ENCODE assay signal across 28 cellular contexts in genomic region chr10:87550741-87551140, GRCh38. TPM values are rescaled to one million over a fixed set of nuclear protein-coding genes. Genes with fewer than 3 reads are reported as not detected.
DNase-seq lines count a peak whose midpoint lies in the region; ATAC-seq, FAIRE-seq and TF ChIP-seq lines count a peak whose summit lies in the region.
"Had no signal": no experiment of that assay in that cellular context is flagged by ENCODE, and none has a peak within 500 bp of the region (broad histone marks: within the 10 kb centered on the region; RNA-seq: fewer than 3 reads in every experiment).

No MANE protein-coding gene starts in this region.

- H3K79me2 ChIP-seq in SK-N-SH (ENCODE audit: insufficient read depth) (peaks cover 9% of the 10 kb centered on the region), K562 (ENCODE audit: control insufficient read depth, insufficient read depth, low read length) (peaks cover 38% of the 10 kb centered on the region)

- no peaks in the 10 kb centered on the region for H3K9me2 ChIP-seq in SK-N-SH

- peaks cover 23% of the 10 kb centered on the region for H3K4me1 Mint-ChIP-seq in progenitor cell of endocrine pancreas (ENCODE audit: low read depth)

- H3K27ac Mint-ChIP-seq in progenitor cell of endocrine pancreas, result peak overlapping the region; percentile 9
- H3K27ac Mint-ChIP-seq: activated CD4-positive, alpha-beta memory T cell treated with anti-CD3 and anti-CD28 coated beads, Interleukin-2, amount 10 ng/mL, durations not matched to agents 7 days and 5 days; activated naive CD4-positive, alpha-beta T cell treated with anti-CD3 and anti-CD28 coated beads, Interleukin-2, amount 50 U/mL, for 72 hours had no signal

- H3K9me1 ChIP-seq in K562 (ENCODE audit: control insufficient read depth, insufficient read depth, low read length), result no peaks in the 10 kb centered on the region

- H3K27ac ChIP-seq in SK-N-SH (ENCODE audit: low read depth in 2 of 2, low read length in 1 of 2), result no peak overlapping the region; a peak in 1 of 4 replicates
- no peak overlapping the region for H3K27ac ChIP-seq in K562 (ENCODE audit: extremely low read depth, low read depth, low read length)
- H3K27ac ChIP-seq: 22Rv1, SJSA1, thoracic aorta had no signal

- H3K27me3 Mint-ChIP-seq in progenitor cell of endocrine pancreas, result no peaks in the 10 kb centered on the region
- H3K27me3 Mint-ChIP-seq: activated CD4-positive, alpha-beta memory T cell treated with anti-CD3 and anti-CD28 coated beads, Interleukin-2, amount 10 ng/mL, durations not matched to agents 7 days and 5 days had no signal

- intact Hi-C loops in K562 (cut with micrococcal nuclease), result no loop called here

- H3K4me2 ChIP-seq in SK-N-SH (no peak overlapping the region), K562 (ENCODE audit: insufficient read depth, low read length) (no peak overlapping the region)

- POLR2A ChIA-PET in SK-N-SH (lab: Yijun Ruan, JAX) (no interaction called here), K562 (lab: Yijun Ruan, JAX) (no interaction called here)

- H3K9ac ChIP-seq in SK-N-SH (no peak overlapping the region), K562 (ENCODE audit: insufficient read depth in 1 of 2, low read depth in 2 of 2, low read length in 2 of 2) (no peak overlapping the region)

- H3K27me3 ChIP-seq in SK-N-SH (ENCODE audit: insufficient read depth), result no peaks in the 10 kb centered on the region
- H3K27me3 ChIP-seq in K562 (ENCODE audit: control insufficient read depth in 2 of 2, insufficient read depth in 2 of 2, low read length in 2 of 2), result no peaks in the 10 kb centered on the region
- H3K27me3 ChIP-seq: SJSA1 had no signal

- no peak for TF ChIP-seq POLR2A in K562 (conservative IDR thresholded peaks at IDR 0.05)

- FAIRE-seq in K562 (lab: Jason Lieb, UNC), result peak; percentile 6
- FAIRE-seq: endometrium, kidney, TTC549 had no signal

- H3K4me3 ChIP-seq in SK-N-SH (ENCODE audit: low read depth in 2 of 2, low read length in 1 of 2), result no peak overlapping the region
- no peak overlapping the region for H3K4me3 ChIP-seq in K562
- H3K4me3 ChIP-seq: SJSA1, thoracic aorta had no signal

- H4K20me1 ChIP-seq in SK-N-SH (ENCODE audit: insufficient read depth) (no peaks in the 10 kb centered on the region), K562 (replicated peaks; ENCODE audit: control insufficient read depth, insufficient read depth, low read length) (no peaks in the 10 kb centered on the region; the same call in 1 of the 2 replicates)

- no peak overlapping the region for H2AFZ ChIP-seq in SK-N-SH (ENCODE audit: low read depth)
- no peak overlapping the region for H2AFZ ChIP-seq in K562 (ENCODE audit: low read depth, low read length)

- no peak overlapping the region for H3K4me3 Mint-ChIP-seq in progenitor cell of endocrine pancreas (ENCODE audit: low read depth)
- H3K4me3 Mint-ChIP-seq: activated CD4-positive, alpha-beta memory T cell treated with anti-CD3 and anti-CD28 coated beads, Interleukin-2, amount 10 ng/mL, durations not matched to agents 7 days and 5 days; CD14-positive monocyte had no signal

- BruUV-seq in K562 (replicated peaks; lab: Mats Ljungman, UMichigan), result no TSS peak

- H3K4me1 ChIP-seq in SK-N-SH (ENCODE audit: control insufficient read depth in 1 of 2, insufficient read depth in 2 of 2, low read depth in 1 of 2, low read length in 1 of 2), result peaks cover 2 to 8% of the 10 kb centered on the region in 2 experiments; a peak in 3 of 4 replicates
- peaks cover 8 to 27% of the 10 kb centered on the region in 2 experiments; a peak in 4 of 5 replicates for H3K4me1 ChIP-seq in K562 (replicated peaks in 1 of 2; ENCODE audit: control insufficient read depth in 2 of 2, insufficient read depth in 2 of 2, low read length in 2 of 2)
- H3K4me1 ChIP-seq: SJSA1 had no signal

- peaks cover 13% of the 10 kb centered on the region for H3F3A ChIP-seq in SK-N-SH (replicated peaks; ENCODE audit: insufficient read depth)

- TF ChIP-seq RAD21 in SK-N-SH (IDR thresholded peaks at IDR 0.05; ENCODE audit: low read length) (no peak), K562 (CRISPR knock-in tag; conservative IDR thresholded peaks at IDR 0.05 in 1 of 2, IDR thresholded peaks at IDR 0.05 in 1 of 2) (no peak)

- peaks cover 21 to 29% of the 10 kb centered on the region in 2 experiments for H3K36me3 ChIP-seq in SK-N-SH (replicated peaks in 1 of 2; ENCODE audit: control insufficient read depth in 1 of 2, insufficient read depth in 2 of 2, low read length in 1 of 2)
- peaks cover 52% of the 10 kb centered on the region; the same call in 2 of the 3 replicates for H3K36me3 ChIP-seq in K562 (ENCODE audit: control insufficient read depth, insufficient read depth, low read length)
- H3K36me3 ChIP-seq: thoracic aorta had no signal

- 89% methylated on average over 2 of the region's 2 CpGs for WGBS in SK-N-SH (ENCODE audit: low lambda C conversion rate)
- WGBS in K562 (ENCODE audit: insufficient coverage, low coverage, missing lambda C conversion rate), result 88% methylated on average over 2 of the region's 2 CpGs

- no peak for TF ChIP-seq EP300 in SK-N-SH (IDR thresholded peaks at IDR 0.05; ENCODE audit: borderline replicate concordance in 1 of 2, low read depth in 1 of 2, low read length in 1 of 2)
- TF ChIP-seq EP300 in K562 (IDR thresholded peaks at IDR 0.05; ENCODE audit: low read length), result no peak

- no peak for TF ChIP-seq CTCF in SK-N-SH (IDR thresholded peaks at IDR 0.05)
- TF ChIP-seq CTCF in K562 (IDR thresholded peaks at IDR 0.05 in 2 of 3, conservative IDR thresholded peaks at IDR 0.05 in 1 of 3; ENCODE audit: insufficient read depth in 2 of 3, low read depth in 1 of 3, low read length in 3 of 3), result no peak
- no peak for TF ChIP-seq CTCF in progenitor cell of endocrine pancreas (IDR thresholded peaks at IDR 0.05; ENCODE audit: unreplicated experiment)

- DNase-seq in SK-N-SH (no peak), K562 (ENCODE audit: extremely low read depth in 1 of 4, low spot score in 3 of 4) (peak in 1 of 4 experiments; percentile 8), islet precursor cell (peak; percentile 92), progenitor cell of endocrine pancreas (ENCODE audit: low spot score, unreplicated experiment) (no peak), DMS53 treated with DMSO at 0.1 percent for 48 hours (lab: John Stamatoyannopoulos, UW; ENCODE audit: unreplicated experiment) (no peak)
- DNase-seq: activated CD4-positive, alpha-beta memory T cell treated with anti-CD3 and anti-CD28 coated beads, Interleukin-2, amount 10 ng/mL, durations not matched to agents 7 days and 5 days; activated CD8-positive, alpha-beta memory T cell treated with anti-CD3 and anti-CD28 coated beads, Interleukin-2, amount 50 U/mL, for 48 hours; aorta; dermis blood vessel endothelial cell; hypothalamus; KG1; kidney; NCI-H1436; NCI-H2081 treated with DMSO at 0.1 percent for 48 hours; NCI-H82; RPMI8226; stimulated activated naive CD8-positive, alpha-beta T cell treated with anti-CD3 and anti-CD28 coated beads, Interleukin-15, Interleukin-2, amounts not matched to agents 100 U/mL and 50 U/mL, for 24 hours had no signal

- ATAC-seq in SK-N-SH treated with all-trans-retinoic acid at 6 μM for 48 hours (no peak), K562 (no peak; the same call in 2 of the 3 replicates), GM19328 (IDR thresholded peaks at IDR 0.05; ENCODE audit: unreplicated experiment) (no peak), GM18870 (IDR thresholded peaks at IDR 0.05; ENCODE audit: unreplicated experiment) (no peak)
- ATAC-seq: activated CD4-positive, CD25-positive, alpha-beta regulatory T cell treated with anti-CD3 and anti-CD28 coated beads, Interleukin-2, amount 50 U/mL, for 24 hours had no signal

- CTCF ChIA-PET in SK-N-SH (lab: Yijun Ruan, JAX) (no interaction called here), K562 (lab: Yijun Ruan, JAX; ENCODE audit: low intra/inter-chr PET ratio) (no interaction called here)

- H3K9me3 Mint-ChIP-seq in progenitor cell of endocrine pancreas (ENCODE audit: low read depth), result peaks cover 3% of the 10 kb centered on the region
- H3K9me3 Mint-ChIP-seq: activated CD4-positive, alpha-beta memory T cell treated with anti-CD3 and anti-CD28 coated beads, Interleukin-2, amount 10 ng/mL, durations not matched to agents 7 days and 5 days; CD14-positive monocyte had no signal

- H3K9me3 ChIP-seq in SK-N-SH (no peaks in the 10 kb centered on the region), K562 (replicated peaks; ENCODE audit: control insufficient read depth, insufficient read depth, low read depth, low read length) (no peaks in the 10 kb centered on the region)
- H3K9me3 ChIP-seq: SJSA1, thoracic aorta had no signal

- peaks cover 25% of the 10 kb centered on the region for H3K36me3 Mint-ChIP-seq in progenitor cell of endocrine pancreas (ENCODE audit: insufficient read depth)

- in situ Hi-C loops in K562 (cut with MboI), result no loop called here

TF ChIP-seq in SK-N-SH, 30 proteins besides CTCF, POLR2A, EP300 and RAD21 (continues in another document):
- no peak for TF ChIP-seq RXRA (IDR thresholded peaks at IDR 0.05; ENCODE audit: borderline replicate concordance, low read depth)
- TF ChIP-seq RFX5 (IDR thresholded peaks at IDR 0.05; ENCODE audit: low read length), result no peak

TF ChIP-seq in SK-N-SH treated with all-trans-retinoic acid at 6 μM for 48 hours, 23 proteins besides CTCF, POLR2A, EP300 and RAD21 (continues in another document):
- TF ChIP-seq TOX (CRISPR knock-in tag; IDR thresholded peaks at IDR 0.05; ENCODE audit: borderline replicate concordance), result no peak

TF ChIP-seq in K562, 482 proteins besides CTCF, POLR2A, EP300 and RAD21 (continues in another document):
- no peak for TF ChIP-seq PCBP2 (IDR thresholded peaks at IDR 0.05; ENCODE audit: low read depth, low read length, poor library complexity, severe bottlenecking)

RNA-seq across cellular contexts. Expression of gene MINPP1, which starts 46.0 kb away (rescaled TPM):
- polyA plus RNA-seq in SK-N-SH (2012; rRNA removed), result 23.2 and 23.7 TPM in 2 replicates
- polyA plus RNA-seq in SK-N-SH (2012; cell fraction: cytosol; rRNA removed), result 28.6 and 29.2 TPM in 2 replicates
- 19.3 and 21.9 TPM in 2 replicates for polyA plus RNA-seq in SK-N-SH (2012; cell fraction: nucleus; rRNA removed)
- total RNA-seq in K562 (2011; cell fraction: chromatin; rRNA removed; ENCODE audit: low replicate concordance), result 12.4 and 26.5 TPM in 2 replicates
- 26.6 and 27.0 TPM in 2 replicates for total RNA-seq in K562 (2011; cell fraction: nucleolus; rRNA removed)
- total RNA-seq in K562 (2011; cell fraction: nucleoplasm; rRNA removed), result 24.2 and 28.8 TPM in 2 replicates
- total RNA-seq in K562 (2014; rRNA removed), result 27.2 and 29.5 TPM in 2 replicates
- total RNA-seq in K562 (2014; rRNA removed; fragmentation: Illumina TruSeq; extraction: Trizol), result 33.9 and 39.9 TPM in 2 replicates
- total RNA-seq in K562 (2015; rRNA removed; fragmentation: Illumina TruSeq; extraction: Trizol), result 23.1 and 23.3 TPM in 2 replicates
- total RNA-seq in K562 (2021), result 41.4 and 44.5 TPM in 2 replicates
- polyA plus RNA-seq in K562 (2011; rRNA removed), result 8.5 and 12.6 TPM in 2 replicates
- polyA plus RNA-seq in K562 (2011; cell fraction: cytosol; rRNA removed), result 3.6 and 13.7 TPM in 2 replicates
- polyA plus RNA-seq in K562 (2011; cell fraction: nucleus; rRNA removed), result 3.9 and 7.8 TPM in 2 replicates
- polyA plus RNA-seq in K562 (2012), result 29.9 and 32.9 TPM in 2 replicates
- 35.4 and 36.2 TPM in 2 replicates for polyA plus RNA-seq in K562 (2014; fragmentation: Illumina TruSeq; extraction: Trizol)
- polyA plus RNA-seq in K562 (2014; fragmentation: Nextera tagmentation; extraction: Ambion mirVana), result 10 to 100 TPM; 11.5 to 12.0 TPM
- 22.7 and 27.1 TPM in 2 replicates for polyA plus RNA-seq in K562 (2014; rRNA removed)
- 7.9 and 10.2 TPM in 2 replicates for polyA minus RNA-seq in K562 (2011; rRNA and poly(A)+ RNA removed)
- 6.0 and 8.0 TPM in 2 replicates for polyA minus RNA-seq in K562 (2011; cell fraction: cytosol; rRNA and poly(A)+ RNA removed)
- polyA minus RNA-seq in K562 (2011; cell fraction: nucleus; rRNA and poly(A)+ RNA removed), result 11.7 and 14.5 TPM in 2 replicates
- 30.1 and 31.5 TPM in 2 replicates for total RNA-seq in progenitor cell of endocrine pancreas
